In the genomic region with DNA sequence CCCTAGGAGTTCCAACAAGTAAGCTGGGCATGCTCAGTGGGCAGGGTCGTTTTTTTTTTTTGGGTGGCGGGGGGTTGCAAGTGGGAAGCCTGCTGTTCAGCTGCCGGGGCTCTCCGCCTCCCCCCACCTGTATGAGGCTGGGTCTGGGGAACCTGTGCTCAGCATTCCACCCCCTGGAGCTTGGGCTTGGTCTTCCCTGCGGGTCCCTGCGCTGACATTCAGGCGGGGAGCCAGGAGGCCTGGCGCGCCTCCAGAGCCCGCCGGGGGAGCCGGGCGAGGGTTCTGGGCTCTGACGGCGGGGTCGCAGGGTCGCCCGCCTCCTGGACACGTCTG, we compare ENCODE assay signal across 8 cellular contexts. TPM values are rescaled to one million over a fixed set of nuclear protein-coding genes. Genes with fewer than 3 reads are reported as not detected.
DNase-seq lines count a peak whose midpoint lies in the region; ATAC-seq and TF ChIP-seq lines count a peak whose summit lies in the region.

No MANE protein-coding gene starts in this region.

- no peak overlapping the region for H3K4me3 ChIP-seq in HL-60 (replicated peaks; ENCODE audit: insufficient read depth, low read length)
- H3K4me3 ChIP-seq in breast epithelium = peak overlapping the region; percentile 68 to 74 (median 68)
- H3K4me3 ChIP-seq in lower lobe of right lung = peak overlapping the region; percentile 75
- H3K4me3 ChIP-seq in upper lobe of right lung = peak overlapping the region; percentile 64

- peak in 1 of 2 donors; percentile 53 for ATAC-seq in lower lobe of right lung
- peak; percentile 29 for ATAC-seq in upper lobe of right lung
- no peak for ATAC-seq in GM18858 (IDR thresholded peaks at IDR 0.05; ENCODE audit: unreplicated experiment)
- ATAC-seq in HG03439 (IDR thresholded peaks at IDR 0.05; ENCODE audit: unreplicated experiment) = no peak

- intact Hi-C loops in breast epithelium (cut with DNase I; ENCODE audit: low total_unique reads) (no loop called here), lower lobe of right lung (cut with DNase I) (no loop called here), upper lobe of right lung (cut with DNase I) (no loop called here)

- H3K36me3 ChIP-seq in breast epithelium = no peaks in the 10 kb centered on the region
- H3K36me3 ChIP-seq in lower lobe of right lung = no peaks in the 10 kb centered on the region
- H3K36me3 ChIP-seq in upper lobe of right lung = no peaks in the 10 kb centered on the region

- TF ChIP-seq POLR2A in breast epithelium (IDR thresholded peaks at IDR 0.05) = no peak

- H3K27me3 ChIP-seq in HL-60 (ENCODE audit: insufficient read depth, poor library complexity, severe bottlenecking) (no peaks in the 10 kb centered on the region), breast epithelium (no peaks in the 10 kb centered on the region), lower lobe of right lung (ENCODE audit: low read depth) (no peaks in the 10 kb centered on the region), upper lobe of right lung (no peaks in the 10 kb centered on the region)

- peak overlapping the region; percentile 76 for H3K27ac ChIP-seq in HL-60 (replicated peaks)
- peak overlapping the region; percentile 98 to 99 for H3K27ac ChIP-seq in breast epithelium
- peak overlapping the region; percentile 100 for H3K27ac ChIP-seq in lower lobe of right lung
- peak overlapping the region; percentile 99 for H3K27ac ChIP-seq in upper lobe of right lung

- no peaks in the 10 kb centered on the region for H3K9me3 ChIP-seq in breast epithelium
- no peaks in the 10 kb centered on the region for H3K9me3 ChIP-seq in lower lobe of right lung
- H3K9me3 ChIP-seq in upper lobe of right lung = no peaks in the 10 kb centered on the region

- DNase-seq in DMS79 treated with DMSO at 0.1 percent for 48 hours (lab: John Stamatoyannopoulos, UW) (peak; percentile 57), HL-60 (ENCODE audit: low read depth in 1 of 2, low spot score in 1 of 2) (no peak), breast epithelium (ENCODE audit: low spot score in 2 of 2) (no peak), lower lobe of right lung (no peak), upper lobe of right lung (no peak), foreskin melanocyte (no peak)

- H3K4me1 ChIP-seq in breast epithelium = peaks cover 5 to 11% of the 10 kb centered on the region in 2 donors
- peaks cover 45% of the 10 kb centered on the region for H3K4me1 ChIP-seq in lower lobe of right lung
- H3K4me1 ChIP-seq in upper lobe of right lung = peaks cover 40% of the 10 kb centered on the region

- TF ChIP-seq CTCF in HL-60 (IDR thresholded peaks at IDR 0.05; ENCODE audit: insufficient read depth, low read length) = no peak
- no peak for TF ChIP-seq CTCF in breast epithelium (IDR thresholded peaks at IDR 0.05)
- TF ChIP-seq CTCF in lower lobe of right lung (IDR thresholded peaks at IDR 0.05) = no peak
- no peak for TF ChIP-seq CTCF in upper lobe of right lung (IDR thresholded peaks at IDR 0.05)

RNA-seq across cellular contexts. Expression of gene GPD2, which starts 0.8 kb away (rescaled TPM):
- 100 to 1,000 TPM in 1 of 3 donors, 10 to 100 TPM in 2; 28.8 to 104 (median 79.6) TPM for total RNA-seq in breast epithelium
- 50.4 TPM for total RNA-seq in lower lobe of right lung
- total RNA-seq in upper lobe of right lung = 41.9 TPM
